1 cellular context compared by ENCODE assay signal in the genomic region with DNA sequence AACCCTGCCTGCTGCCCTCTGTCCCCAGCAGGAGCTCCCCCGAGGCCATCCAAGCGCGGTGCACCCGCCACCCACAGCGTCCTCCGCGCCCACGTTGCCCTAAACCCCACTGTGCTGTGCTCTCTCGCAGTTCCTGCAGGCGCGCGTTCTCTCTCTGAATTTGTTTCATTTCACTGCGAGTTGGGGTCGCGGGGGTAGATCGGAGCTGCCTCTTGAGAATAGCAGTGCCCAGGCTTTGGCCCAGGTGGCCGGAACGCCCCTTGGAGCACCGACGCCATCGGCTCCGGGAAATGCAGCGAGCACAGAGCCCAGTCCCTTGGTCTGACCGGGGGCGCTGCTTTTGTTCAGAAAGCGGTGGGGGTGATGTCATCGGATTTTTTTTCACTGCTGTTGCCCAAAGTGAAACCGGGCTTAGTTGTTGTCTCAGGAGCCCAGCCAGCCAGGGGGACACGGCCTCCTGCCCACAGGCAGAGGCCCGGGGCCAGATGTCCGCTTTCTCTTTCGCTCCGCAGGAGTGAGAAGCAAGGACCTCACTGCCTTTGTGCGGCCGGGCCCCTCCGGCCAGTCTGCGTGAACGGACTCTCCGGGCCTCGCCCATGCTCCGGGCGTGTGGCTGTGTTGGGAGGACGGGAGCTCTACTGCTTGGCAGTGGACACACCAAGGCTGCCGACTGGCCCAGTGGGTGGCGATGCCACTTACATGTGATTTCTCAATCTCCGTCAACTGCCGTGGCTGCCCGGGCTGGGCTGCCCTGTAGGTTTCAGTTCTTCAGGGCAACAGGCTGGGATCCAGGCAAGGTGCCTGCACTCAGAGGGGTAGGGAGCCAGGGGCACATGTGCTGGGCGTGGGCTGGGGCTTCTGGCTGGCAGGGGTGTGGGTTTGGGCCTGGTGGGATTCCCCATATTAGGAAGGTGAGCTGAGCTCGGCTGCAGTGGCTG.
TF ChIP-seq lines count a peak whose summit lies in the region.

No MANE protein-coding gene starts in this region.

TF ChIP-seq in IMR-90, 13 proteins besides CTCF, POLR2A, EP300 and RAD21:
- 0 out of 2 replicates have a peak, but pooled peaks have one; percentile 12 for TF ChIP-seq FOS (IDR thresholded peaks at IDR 0.05; ENCODE audit: low read depth, low read length)
- TF ChIP-seq, protein P1, sequence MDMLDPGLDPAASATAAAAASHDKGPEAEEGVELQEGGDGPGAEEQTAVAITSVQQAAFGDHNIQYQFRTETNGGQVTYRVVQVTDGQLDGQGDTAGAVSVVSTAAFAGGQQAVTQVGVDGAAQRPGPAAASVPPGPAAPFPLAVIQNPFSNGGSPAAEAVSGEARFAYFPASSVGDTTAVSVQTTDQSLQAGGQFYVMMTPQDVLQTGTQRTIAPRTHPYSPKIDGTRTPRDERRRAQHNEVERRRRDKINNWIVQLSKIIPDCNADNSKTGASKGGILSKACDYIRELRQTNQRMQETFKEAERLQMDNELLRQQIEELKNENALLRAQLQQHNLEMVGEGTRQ (IDR thresholded peaks at IDR 0.05; ENCODE audit: low read depth, low read length): no peak
- no peak; the same call in 1 of the 2 replicates for TF ChIP-seq BHLHE40 (IDR thresholded peaks at IDR 0.05; ENCODE audit: low read depth, low read length)
- TF ChIP-seq, protein P2, sequence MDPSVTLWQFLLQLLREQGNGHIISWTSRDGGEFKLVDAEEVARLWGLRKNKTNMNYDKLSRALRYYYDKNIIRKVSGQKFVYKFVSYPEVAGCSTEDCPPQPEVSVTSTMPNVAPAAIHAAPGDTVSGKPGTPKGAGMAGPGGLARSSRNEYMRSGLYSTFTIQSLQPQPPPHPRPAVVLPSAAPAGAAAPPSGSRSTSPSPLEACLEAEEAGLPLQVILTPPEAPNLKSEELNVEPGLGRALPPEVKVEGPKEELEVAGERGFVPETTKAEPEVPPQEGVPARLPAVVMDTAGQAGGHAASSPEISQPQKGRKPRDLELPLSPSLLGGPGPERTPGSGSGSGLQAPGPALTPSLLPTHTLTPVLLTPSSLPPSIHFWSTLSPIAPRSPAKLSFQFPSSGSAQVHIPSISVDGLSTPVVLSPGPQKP (IDR thresholded peaks at IDR 0.05; ENCODE audit: borderline replicate concordance, low read depth, low read length): no peak
- TF ChIP-seq CEBPB (IDR thresholded peaks at IDR 0.05; ENCODE audit: low read depth, low read length): peak; percentile 55
- no peak for TF ChIP-seq RFX5 (IDR thresholded peaks at IDR 0.05; ENCODE audit: low read depth, low read length)
- no peak for TF ChIP-seq MAFK (IDR thresholded peaks at IDR 0.05; ENCODE audit: low read depth, low read length)
- TF ChIP-seq SMC3 (IDR thresholded peaks at IDR 0.05; ENCODE audit: low read depth, low read length): peak; percentile 3
- peak; percentile 13; the same call in 1 of the 2 replicates for TF ChIP-seq MXI1 (IDR thresholded peaks at IDR 0.05; ENCODE audit: borderline replicate concordance, low read depth, low read length)
- TF ChIP-seq CHD1 (IDR thresholded peaks at IDR 0.05; ENCODE audit: low read depth, low read length): peak; percentile 93
- TF ChIP-seq NFE2L2 (IDR thresholded peaks at IDR 0.05; ENCODE audit: low read depth, low read length): no peak
- peak; percentile 32; the same call in 1 of the 2 replicates for TF ChIP-seq MAZ (IDR thresholded peaks at IDR 0.05; ENCODE audit: borderline replicate concordance, low read depth, low read length)
- no peak for TF ChIP-seq RCOR1 (IDR thresholded peaks at IDR 0.05; ENCODE audit: insufficient replicate concordance, low read length)
